Comparison of ENCODE assay signal across 9 cellular contexts in genomic region chr6:14841901-14842421, GRCh38.
DNase-seq lines count a peak whose midpoint lies in the region; TF ChIP-seq lines count a peak whose summit lies in the region.
"Had no signal": no experiment of that assay in that cellular context is flagged by ENCODE, and none has a peak within 500 bp of the region (broad histone marks: within the 10 kb centered on the region; RNA-seq: fewer than 3 reads in every experiment).

No MANE protein-coding gene starts in this region.

- WGBS in prostate gland = 32% methylated on average over 8 of the region's 8 CpGs
- 84 to 86% methylated on average over 8 of the region's 8 CpGs for WGBS in tibial nerve, 2 donors

- H2AFZ ChIP-seq in PC-9 (no peak overlapping the region), fibroblast of lung (ENCODE audit: low read length) (no peak overlapping the region)

- H3K4me2 ChIP-seq in PC-9 (no peak overlapping the region), fibroblast of lung (ENCODE audit: extremely low read depth, insufficient read depth, low read length) (no peak overlapping the region)

- peaks cover 8% of the 10 kb centered on the region; the same call in 1 of the 2 replicates for H3F3A ChIP-seq in PC-9 (ENCODE audit: insufficient read depth, low read depth)

- H3K79me2 ChIP-seq in PC-9 (ENCODE audit: low read depth) = no peaks in the 10 kb centered on the region
- no peaks in the 10 kb centered on the region for H3K79me2 ChIP-seq in fibroblast of lung (ENCODE audit: control insufficient read depth, insufficient read depth, low read length)

- peaks cover 8% of the 10 kb centered on the region; the same call in 1 of the 2 replicates for H3K4me1 ChIP-seq in PC-9 (replicated peaks; ENCODE audit: insufficient read depth)
- H3K4me1 ChIP-seq in fibroblast of lung (ENCODE audit: control insufficient read depth, extremely low read depth, insufficient read depth, low read length) = peaks cover 4% of the 10 kb centered on the region
- H3K4me1 ChIP-seq in prostate gland (replicated peaks) = no peaks in the 10 kb centered on the region
- peaks cover 0 to 5% (median 0%) of the 10 kb centered on the region in 4 donors for H3K4me1 ChIP-seq in tibial nerve

- intact Hi-C loops in PC-9 (cut with micrococcal nuclease; ENCODE audit: unreplicated experiment) = no loop called here
- intact Hi-C loops in prostate gland (cut with DNase I) = no loop called here

- no peak for TF ChIP-seq EP300 in tibial nerve (IDR thresholded peaks at IDR 0.05)

- no TSS peak for BruUV-seq in PC-9 (replicated peaks; lab: Mats Ljungman, UMichigan)

- no peaks in the 10 kb centered on the region for H3K9me2 ChIP-seq in PC-9 (ENCODE audit: insufficient read depth)

- no peaks in the 10 kb centered on the region for H4K20me1 ChIP-seq in PC-9 (ENCODE audit: insufficient read depth)
- no peaks in the 10 kb centered on the region for H4K20me1 ChIP-seq in fibroblast of lung (ENCODE audit: control insufficient read depth, extremely low read depth, insufficient read depth, low read length)

- H3K36me3 ChIP-seq in PC-9 (ENCODE audit: low read depth) = no peaks in the 10 kb centered on the region
- H3K36me3 ChIP-seq in fibroblast of lung (ENCODE audit: control insufficient read depth, insufficient read depth, low read length) = no peaks in the 10 kb centered on the region
- H3K36me3 ChIP-seq in prostate gland = no peaks in the 10 kb centered on the region
- H3K36me3 ChIP-seq in tibial nerve = no peaks in the 10 kb centered on the region

- H3K27me3 ChIP-seq in PC-9 (ENCODE audit: insufficient read depth, low read depth) (no peaks in the 10 kb centered on the region), fibroblast of lung (ENCODE audit: control insufficient read depth, insufficient read depth, low read length) (no peaks in the 10 kb centered on the region), prostate gland (replicated peaks; ENCODE audit: insufficient read depth) (no peaks in the 10 kb centered on the region), tibial nerve (no peaks in the 10 kb centered on the region)

- DNase-seq in GM03348 (ENCODE audit: low spot score) = peak; percentile 86
- no peak for DNase-seq in PC-9
- DNase-seq in fibroblast of lung (ENCODE audit: low read depth in 2 of 2) = peak; percentile 97 to 99
- peak; percentile 19 for DNase-seq in prostate gland (ENCODE audit: low spot score)
- no peak for DNase-seq in NCI-H1417 treated with DMSO at 0.1 percent for 48 hours (lab: John Stamatoyannopoulos, UW)
- DNase-seq in tibial nerve (ENCODE audit: low spot score in 2 of 2) = no peak
- no peak for DNase-seq in NK-92 treated with Interleukin-12 subunit alpha and Interleukin-12 subunit beta, amount 100 ng/mL, for 24 hours (lab: John Stamatoyannopoulos, UW)
- no peak for DNase-seq in islet precursor cell
- DNase-seq: activated CD4-positive, alpha-beta T cell treated with anti-CD3 and anti-CD28 coated beads, Interleukin-2, amount 10 ng/mL, durations not matched to agents 7 days and 5 days had no signal

- H3K27ac ChIP-seq in PC-9 (0 out of 2 replicates have a peak overlapping the region, but pooled peaks have one; percentile 17), fibroblast of lung (ENCODE audit: insufficient read depth, low read length) (peak overlapping the region; percentile 74), prostate gland (no peak overlapping the region), tibial nerve (no peak overlapping the region)

- no peak overlapping the region for H3K4me3 ChIP-seq in PC-9
- H3K4me3 ChIP-seq in fibroblast of lung (replicated peaks in 1 of 4; ENCODE audit: control extremely low read depth in 1 of 4, insufficient read depth in 1 of 4, low read depth in 3 of 4, low read length in 4 of 4) = no peak overlapping the region
- H3K4me3 ChIP-seq in prostate gland = no peak overlapping the region
- no peak overlapping the region for H3K4me3 ChIP-seq in tibial nerve

- no peak overlapping the region for H3K9ac ChIP-seq in fibroblast of lung (ENCODE audit: insufficient read depth, low read length)

- no peaks in the 10 kb centered on the region for H3K9me3 ChIP-seq in PC-9 (ENCODE audit: insufficient read depth, low read depth)
- no peaks in the 10 kb centered on the region for H3K9me3 ChIP-seq in fibroblast of lung (ENCODE audit: control insufficient read depth, insufficient read depth, low read depth, low read length)
- H3K9me3 ChIP-seq in prostate gland = no peaks in the 10 kb centered on the region
- no peaks in the 10 kb centered on the region for H3K9me3 ChIP-seq in tibial nerve

- POLR2A ChIA-PET in PC-9 (lab: Charles Lee; ENCODE audit: unreplicated experiment) = interaction anchor here (0.7 kb wide), 1 partner anchor 647 kb away, joined by 5 read pairs; no protein-coding TSS in a partner anchor

- TF ChIP-seq CTCF in PC-9 (conservative IDR thresholded peaks at IDR 0.05) (no peak), fibroblast of lung (conservative IDR thresholded peaks at IDR 0.05 in 1 of 2, IDR thresholded peaks at IDR 0.05 in 1 of 2; ENCODE audit: low read depth in 1 of 2, low read length in 2 of 2) (no peak), prostate gland (IDR thresholded peaks at IDR 0.05) (no peak), tibial nerve (IDR thresholded peaks at IDR 0.05) (no peak)

- TF ChIP-seq POLR2A in prostate gland (IDR thresholded peaks at IDR 0.05) = no peak
- TF ChIP-seq POLR2A in tibial nerve (IDR thresholded peaks at IDR 0.05) = no peak

- CTCF ChIA-PET in PC-9 (lab: Charles Lee) = no interaction called here

Comparison
In these comparisons a context has a peak if more than half of its experiments do, and no peak if none do; other contexts are left out.
1. DNase-seq: peak in GM03348 (single experiment), fibroblast of lung (2 of 2) and prostate gland (single experiment); none in PC-9 (0 of 2), NCI-H1417 treated with DMSO at 0.1 percent for 48 hours (single experiment), tibial nerve (0 of 2), NK-92 treated with Interleukin-12 subunit alpha and Interleukin-12 subunit beta, amount 100 ng/mL, for 24 hours (single experiment) and islet precursor cell (single experiment).
2. H3K27ac ChIP-seq: peak in PC-9 (single experiment) and fibroblast of lung (single experiment); none in prostate gland (0 of 2) and tibial nerve (0 of 4).